In the genomic region with DNA sequence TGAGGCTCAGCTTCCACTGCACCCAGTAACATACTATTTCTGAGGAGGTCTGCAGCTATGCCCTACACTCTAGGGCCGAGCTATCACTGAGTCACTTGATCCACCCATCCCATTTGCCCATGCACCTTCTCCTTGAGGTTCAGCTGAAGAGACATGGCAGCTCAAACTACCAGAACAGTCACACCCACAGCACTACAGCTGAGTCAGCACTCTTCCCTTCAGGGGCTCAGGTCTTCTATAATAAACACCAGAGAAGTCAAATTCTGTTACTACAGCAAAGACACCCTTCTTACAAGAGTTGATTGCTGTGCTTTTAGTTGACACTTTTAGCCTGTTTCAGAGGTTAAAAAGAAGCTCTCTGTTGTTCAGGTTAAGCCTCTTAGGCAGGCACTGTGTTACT, we compare ENCODE assay signal across 19 cellular contexts.
DNase-seq lines count a peak whose midpoint lies in the region; ATAC-seq, FAIRE-seq and TF ChIP-seq lines count a peak whose summit lies in the region.
"Had no signal": no experiment of that assay in that cellular context is flagged by ENCODE, and none has a peak within 500 bp of the region (broad histone marks: within the 10 kb centered on the region; RNA-seq: fewer than 3 reads in every experiment).

No MANE protein-coding gene starts in this region.

- no peak overlapping the region for H3K23ac ChIP-seq in IMR-90 (ENCODE audit: low read depth, low read length)
- H3K23ac ChIP-seq in trophoblast cell (ENCODE audit: low read length) = no peak overlapping the region

- H2BK120ac ChIP-seq in IMR-90 (ENCODE audit: low read depth, low read length) (no peak overlapping the region), trophoblast cell (ENCODE audit: insufficient read depth, low read length, poor library complexity) (no peak overlapping the region)

- FAIRE-seq in A549 (lab: Jason Lieb, UNC) = no peak
- FAIRE-seq: G401.6, GM12892, GM19239 had no signal

- no peak for DNase-seq in A549 (ENCODE audit: low read depth in 1 of 2, low spot score in 1 of 2)
- DNase-seq in IMR-90 = no peak
- DNase-seq in trophoblast cell = no peak
- no peak for DNase-seq in aorta
- DNase-seq in COR-L47 (lab: John Stamatoyannopoulos, UW) = no peak
- DNase-seq in NCI-H1694 treated with DMSO at 0.1 percent for 48 hours (lab: John Stamatoyannopoulos, UW) = no peak
- DNase-seq: 8988T; C1 segment of cervical spinal cord; Caco-2; CD4-positive, alpha-beta memory T cell; DMS153; DND-41; GOT3; H7; HCEC 1CT had no signal

- no peak overlapping the region for H3K14ac ChIP-seq in IMR-90 (replicated peaks; ENCODE audit: low read depth, low read length)
- H3K14ac ChIP-seq in trophoblast cell (ENCODE audit: low read length) = no peak overlapping the region

- TF ChIP-seq RAD21 in A549 (conservative IDR thresholded peaks at IDR 0.05 in 1 of 2, IDR thresholded peaks at IDR 0.05 in 1 of 2) (no peak), IMR-90 (IDR thresholded peaks at IDR 0.05; ENCODE audit: low read length) (no peak)

- H3K36me3 ChIP-seq in IMR-90 (ENCODE audit: control insufficient read depth, insufficient read depth, low read length) (no peaks in the 10 kb centered on the region), trophoblast cell (ENCODE audit: control insufficient read depth in 1 of 2, insufficient read depth in 2 of 2, low read length in 2 of 2) (no peaks in the 10 kb centered on the region), aorta (ENCODE audit: control insufficient read depth in 1 of 2, insufficient read depth in 2 of 2, low read length in 1 of 2) (no peaks in the 10 kb centered on the region)

- H3K27ac ChIP-seq in A549 = no peak overlapping the region
- no peak overlapping the region for H3K27ac ChIP-seq in IMR-90 (ENCODE audit: insufficient read depth, low read length)
- H3K27ac ChIP-seq in trophoblast cell (ENCODE audit: low read depth, low read length) = no peak overlapping the region
- H3K27ac ChIP-seq in aorta (ENCODE audit: low read depth in 1 of 2, low read length in 2 of 2) = no peak overlapping the region

- H3K4me2 ChIP-seq in A549 (no peak overlapping the region), IMR-90 (ENCODE audit: low read depth, low read length) (no peak overlapping the region), trophoblast cell (ENCODE audit: low read length) (no peak overlapping the region)

- no peak overlapping the region for H2BK5ac ChIP-seq in IMR-90 (ENCODE audit: low read depth, low read length, poor library complexity, severe bottlenecking)
- no peak overlapping the region for H2BK5ac ChIP-seq in trophoblast cell (ENCODE audit: low read depth, low read length, poor library complexity)

- no peak overlapping the region for H4K8ac ChIP-seq in IMR-90 (ENCODE audit: low read depth in 2 of 2, low read length in 2 of 2)
- no peak overlapping the region for H4K8ac ChIP-seq in trophoblast cell (ENCODE audit: low read depth, low read length)

- TF ChIP-seq CTCF in A549 (IDR thresholded peaks at IDR 0.05) = no peak
- no peak for TF ChIP-seq CTCF in IMR-90 (conservative IDR thresholded peaks at IDR 0.05; ENCODE audit: low read depth, low read length)

- no peaks in the 10 kb centered on the region for H3K9me1 ChIP-seq in IMR-90 (ENCODE audit: insufficient read depth, low read length)

- no peak overlapping the region for H2AK9ac ChIP-seq in IMR-90 (replicated peaks; ENCODE audit: low read depth, low read length, poor library complexity)

- POLR2A ChIA-PET in A549 (lab: Yijun Ruan, JAX) (no interaction called here), IMR-90 (lab: Charles Lee; ENCODE audit: unreplicated experiment) (no interaction called here)

- no peak overlapping the region for H2BK20ac ChIP-seq in IMR-90 (ENCODE audit: low read depth, low read length)

- no peaks in the 10 kb centered on the region for H3K9me3 ChIP-seq in A549
- H3K9me3 ChIP-seq in IMR-90 (ENCODE audit: control insufficient read depth, insufficient read depth, low read length) = peaks cover 3% of the 10 kb centered on the region; the same call in 1 of the 2 replicates
- H3K9me3 ChIP-seq in trophoblast cell (ENCODE audit: insufficient read depth, low read depth, low read length) = peaks cover 2% of the 10 kb centered on the region
- H3K9me3 ChIP-seq in aorta (ENCODE audit: control insufficient read depth, low read length) = no peaks in the 10 kb centered on the region
- H3K9me3 ChIP-seq: Caco-2 had no signal

- H2AFZ ChIP-seq in IMR-90 (replicated peaks; ENCODE audit: low read length, poor library complexity) = no peak overlapping the region
- H2AFZ ChIP-seq in trophoblast cell (ENCODE audit: insufficient read depth, low read length, poor library complexity) = no peak overlapping the region

- no peak overlapping the region for H3K56ac ChIP-seq in IMR-90 (ENCODE audit: extremely low read depth, insufficient read depth, low read length)

- TF ChIP-seq EP300 in A549 (IDR thresholded peaks at IDR 0.05) = no peak

- H2AK5ac ChIP-seq in IMR-90 (ENCODE audit: low read depth, low read length) (no peak overlapping the region), trophoblast cell (ENCODE audit: low read length) (no peak overlapping the region)

- in situ Hi-C loops in IMR-90 (cut with MboI; ENCODE audit: low sequenced_read_pairs) = no loop called here

- 10% methylated on average over 1 of the region's 1 CpG for WGBS in A549 (ENCODE audit: missing lambda C conversion rate)
- WGBS in IMR-90 (ENCODE audit: extremely low coverage in 2 of 2, insufficient read length in 1 of 2), 2 experiments = no CpG with 5 or more reads among the region's 1 CpG
- WGBS in trophoblast cell (ENCODE audit: extremely low coverage, insufficient coverage, insufficient read length) = no CpG with 5 or more reads among the region's 1 CpG
- 89 to 95% methylated on average over 1 of the region's 1 CpG for WGBS in aorta, 2 donors

- intact Hi-C loops in IMR-90 (cut with micrococcal nuclease) (no loop called here), aorta (cut with DNase I) (no loop called here)

- H3K18ac ChIP-seq in IMR-90 (ENCODE audit: low read depth, low read length) (no peak overlapping the region), trophoblast cell (ENCODE audit: low read length) (no peak overlapping the region)

- CTCF ChIA-PET in A549 (lab: Yijun Ruan, JAX) = no interaction called here
- CTCF ChIA-PET in IMR-90 (lab: Yijun Ruan, JAX) = no interaction called here

- no peak overlapping the region for H4K5ac ChIP-seq in IMR-90 (ENCODE audit: low read depth, low read length)

- no peak overlapping the region for H2BK15ac ChIP-seq in IMR-90 (ENCODE audit: low read depth, low read length)

- H4K91ac ChIP-seq in IMR-90 (ENCODE audit: insufficient read depth, low read depth, low read length) (no peak overlapping the region), trophoblast cell (ENCODE audit: low read depth, low read length) (no peak overlapping the region)

- H4K12ac ChIP-seq in trophoblast cell (ENCODE audit: low read depth, low read length) = no peak overlapping the region

- H3K79me2 ChIP-seq in trophoblast cell (ENCODE audit: control insufficient read depth, insufficient read depth, low read length, poor library complexity) = no peaks in the 10 kb centered on the region

- BruUV-seq in IMR-90 (replicated peaks; lab: Mats Ljungman, UMichigan) = no TSS peak

- H3K27me3 ChIP-seq in IMR-90 (ENCODE audit: control insufficient read depth, insufficient read depth, low read length) (no peaks in the 10 kb centered on the region), trophoblast cell (ENCODE audit: insufficient read depth, low read length) (no peaks in the 10 kb centered on the region), aorta (ENCODE audit: control insufficient read depth in 1 of 2, insufficient read depth in 2 of 2, low read length in 1 of 2) (no peaks in the 10 kb centered on the region)

- H3K9ac ChIP-seq in IMR-90 (ENCODE audit: low read depth, low read length) (no peak overlapping the region), trophoblast cell (ENCODE audit: low read length) (no peak overlapping the region)

- dilution Hi-C loops in IMR-90 (cut with HindIII; ENCODE audit: low sequenced_read_pairs, unreplicated experiment) = no loop called here

- no peak overlapping the region for H3K4me3 ChIP-seq in A549
- H3K4me3 ChIP-seq in IMR-90 (ENCODE audit: insufficient read depth, low read depth, low read length) = no peak overlapping the region
- peak overlapping the region; percentile 34 for H3K4me3 ChIP-seq in trophoblast cell (ENCODE audit: low read depth, low read length)
- H3K4me3 ChIP-seq in aorta (ENCODE audit: low read length in 2 of 2) = no peak overlapping the region

- no peak for ATAC-seq in A549
- no peak for ATAC-seq in IMR-90 (ENCODE audit: low read depth)
- peak; percentile 19 for ATAC-seq in aorta (ENCODE audit: low FRiP score)
- ATAC-seq in GM21619 (IDR thresholded peaks at IDR 0.05; ENCODE audit: unreplicated experiment) = no peak

- H2BK12ac ChIP-seq in trophoblast cell (ENCODE audit: low read length) = no peak overlapping the region

- H3K4ac ChIP-seq in IMR-90 (ENCODE audit: low read depth, low read length) (no peak overlapping the region), trophoblast cell (ENCODE audit: low read depth, low read length) (no peak overlapping the region)

- TF ChIP-seq POLR2A in A549 (IDR thresholded peaks at IDR 0.05; ENCODE audit: low read length) (no peak), IMR-90 (IDR thresholded peaks at IDR 0.05; ENCODE audit: low read depth, low read length) (no peak)

- no peaks in the 10 kb centered on the region for H4K20me1 ChIP-seq in IMR-90 (ENCODE audit: insufficient read depth, low read length)

- H3K4me1 ChIP-seq in A549 (no peaks in the 10 kb centered on the region), IMR-90 (ENCODE audit: control insufficient read depth, insufficient read depth, low read length) (no peaks in the 10 kb centered on the region), trophoblast cell (ENCODE audit: control insufficient read depth in 1 of 2, insufficient read depth in 2 of 2, low read length in 2 of 2) (no peaks in the 10 kb centered on the region), aorta (ENCODE audit: control insufficient read depth in 1 of 2, insufficient read depth in 2 of 2, low read length in 2 of 2) (no peaks in the 10 kb centered on the region)
- H3K4me1 ChIP-seq: Caco-2 had no signal

- H3K79me1 ChIP-seq in IMR-90 (ENCODE audit: low read depth in 1 of 2, low read length in 2 of 2) (no peaks in the 10 kb centered on the region), trophoblast cell (ENCODE audit: low read length) (no peaks in the 10 kb centered on the region)

TF ChIP-seq in A549, 52 proteins besides CTCF, POLR2A, EP300 and RAD21:
- TF ChIP-seq MAFK (IDR thresholded peaks at IDR 0.05; ENCODE audit: partially characterized antibody) (peak; percentile 60), CBX8 (IDR thresholded peaks at IDR 0.05) (no peak), FOXS1 (CRISPR knock-in tag; IDR thresholded peaks at IDR 0.05) (no peak), HOXB5 (CRISPR knock-in tag; IDR thresholded peaks at IDR 0.05) (no peak), FOSB (CRISPR knock-in tag; IDR thresholded peaks at IDR 0.05) (no peak)

TF ChIP-seq in IMR-90, 13 proteins besides CTCF, POLR2A, EP300 and RAD21 (continues in another document):
- no peak for TF ChIP-seq SMC3 (IDR thresholded peaks at IDR 0.05; ENCODE audit: low read depth, low read length)
- no peak for TF ChIP-seq RFX5 (IDR thresholded peaks at IDR 0.05; ENCODE audit: low read depth, low read length)
